ENCODE assay signal across 27 cellular contexts in the genomic region with DNA sequence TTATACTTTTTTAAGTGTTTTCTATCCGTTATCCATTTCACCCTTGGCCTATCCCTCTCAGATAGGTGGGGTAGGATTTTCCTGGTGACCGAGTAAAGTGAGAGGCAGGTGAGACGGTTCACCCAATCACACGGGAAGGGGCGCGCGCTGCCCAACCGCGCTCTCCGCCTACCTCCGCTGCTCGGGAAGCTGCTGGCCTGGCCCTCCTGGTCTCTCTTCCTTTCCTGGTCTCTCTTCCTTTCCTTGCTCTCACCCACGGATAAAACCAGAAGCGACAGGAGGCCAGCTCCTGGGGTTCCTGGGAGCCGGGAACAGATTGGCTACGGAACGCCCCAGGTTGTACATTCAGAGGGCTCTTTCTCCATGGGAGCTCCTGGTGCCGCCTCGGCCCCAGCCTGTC.
"Had no signal": no experiment of that assay in that cellular context is flagged by ENCODE, and none has a peak within 500 bp of the region (broad histone marks: within the 10 kb centered on the region; RNA-seq: fewer than 3 reads in every experiment).

No MANE protein-coding gene starts in this region.

- H3K9me3 ChIP-seq: MG63 had no signal

- H3K4me3 Mint-ChIP-seq: activated CD4-positive, alpha-beta T cell treated with anti-CD3 and anti-CD28 coated beads, Interleukin-2, amount 10 ng/mL, durations not matched to agents 24 days and 14 days; activated CD8-positive, alpha-beta T cell treated with anti-CD3 and anti-CD28 coated beads for 36 hours; activated naive CD4-positive, alpha-beta T cell treated with anti-CD3 and anti-CD28 coated beads for 36 hours; activated T-cell treated with anti-CD3 and anti-CD28 coated beads, Interleukin-2, amount 50 U/mL, for 24 hours had no signal

- H3K27me3 ChIP-seq: brain microvascular endothelial cell, MG63 had no signal

- H3K27me3 Mint-ChIP-seq: activated CD4-positive, alpha-beta T cell treated with anti-CD3 and anti-CD28 coated beads, Interleukin-2, amount 10 ng/mL, durations not matched to agents 24 days and 14 days; activated CD8-positive, alpha-beta T cell treated with anti-CD3 and anti-CD28 coated beads for 36 hours had no signal

- ATAC-seq: activated CD8-positive, alpha-beta T cell treated with anti-CD3 and anti-CD28 coated beads for 36 hours; activated naive CD4-positive, alpha-beta T cell treated with anti-CD3 and anti-CD28 coated beads, Interleukin-2, amount 50 U/mL, for 72 hours; Panc1 had no signal

- H3K27ac ChIP-seq: brain microvascular endothelial cell, WERI-Rb-1 had no signal

- H3K27ac Mint-ChIP-seq: activated CD4-positive, alpha-beta T cell treated with anti-CD3 and anti-CD28 coated beads, Interleukin-2, amount 10 ng/mL, durations not matched to agents 24 days and 14 days; activated CD8-positive, alpha-beta T cell treated with anti-CD3 and anti-CD28 coated beads for 36 hours; activated naive CD4-positive, alpha-beta T cell treated with anti-CD3 and anti-CD28 coated beads for 36 hours; activated T-cell treated with anti-CD3 and anti-CD28 coated beads, Interleukin-2, amount 50 U/mL, for 24 hours had no signal

- DNase-seq: activated CD4-positive, alpha-beta T cell treated with anti-CD3 and anti-CD28 coated beads for 1 hour; activated CD4-positive, alpha-beta T cell treated with anti-CD3 and anti-CD28 coated beads, Interleukin-2, amount 10 ng/mL, durations not matched to agents 24 days and 14 days; activated CD4-positive, alpha-beta T cell treated with anti-CD3 and anti-CD28 coated beads, Interleukin-2, amount 50 U/mL, for 4 hours; activated CD4-positive, CD25-positive, alpha-beta regulatory T cell; activated CD8-positive, alpha-beta T cell treated with anti-CD3 and anti-CD28 coated beads for 36 hours; activated gamma-delta T cell treated with Interleukin-2 at 50 U/mL for 16 hours; activated naive CD4-positive, alpha-beta T cell treated with anti-CD3 and anti-CD28 coated beads for 36 hours; activated T-cell treated with anti-CD3 and anti-CD28 coated beads, Interleukin-2, amount 50 U/mL, for 24 hours; amniotic stem cell; brain microvascular endothelial cell; central memory CD4-positive, alpha-beta T cell; Kasumi-1; KG1; MG63; NCI-H1048; NCI-H1105 treated with DMSO at 0.1 percent for 48 hours; NCI-H1436; NCI-H1694; NCI-H2029; NCI-H345; NCI-H524 treated with DMSO at 0.1 percent for 48 hours; SW 1271; T-helper 1 cell; T1000; WERI-Rb-1 had no signal

- H3K4me3 ChIP-seq: MG63 had no signal

- H3K9me3 Mint-ChIP-seq: activated CD4-positive, alpha-beta T cell treated with anti-CD3 and anti-CD28 coated beads, Interleukin-2, amount 10 ng/mL, durations not matched to agents 24 days and 14 days; activated CD8-positive, alpha-beta T cell treated with anti-CD3 and anti-CD28 coated beads for 36 hours; activated naive CD4-positive, alpha-beta T cell treated with anti-CD3 and anti-CD28 coated beads for 36 hours; activated naive CD4-positive, alpha-beta T cell treated with anti-CD3 and anti-CD28 coated beads, Interleukin-2, amount 50 U/mL, for 72 hours; activated T-cell treated with anti-CD3 and anti-CD28 coated beads, Interleukin-2, amount 50 U/mL, for 24 hours had no signal
